18 cellular contexts compared by ENCODE assay signal in the genomic region with DNA sequence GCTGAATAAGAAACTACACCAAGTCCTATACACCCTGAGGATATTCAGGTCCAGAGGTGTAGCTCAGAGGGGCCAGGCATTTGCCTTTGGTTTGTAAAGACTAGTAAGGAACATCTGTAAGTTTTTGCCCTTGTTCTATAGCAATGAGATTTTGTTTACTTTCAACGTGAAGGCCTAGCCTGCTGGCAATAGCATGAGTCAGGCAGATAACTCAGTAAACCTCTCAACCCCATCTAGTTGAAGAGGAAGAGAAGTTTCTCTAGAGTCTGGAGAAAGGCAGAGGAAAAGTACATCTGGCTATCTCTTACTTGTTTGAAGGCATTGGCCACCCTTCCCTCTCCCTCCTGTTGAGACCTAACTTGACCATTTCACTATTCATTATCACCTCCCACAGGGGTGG.
DNase-seq lines count a peak whose midpoint lies in the region; ATAC-seq and TF ChIP-seq lines count a peak whose summit lies in the region.
"Had no signal": no experiment of that assay in that cellular context is flagged by ENCODE, and none has a peak within 500 bp of the region (broad histone marks: within the 10 kb centered on the region; RNA-seq: fewer than 3 reads in every experiment).

No MANE protein-coding gene starts in this region.

- ATAC-seq in HG03378 (IDR thresholded peaks at IDR 0.05; ENCODE audit: unreplicated experiment) = no peak
- ATAC-seq: A549, GM12878, K562 had no signal

- H3K4me2 ChIP-seq in mesenchymal stem cell (ENCODE audit: low read length, poor library complexity, severe bottlenecking) = no peak overlapping the region
- no peak overlapping the region for H3K4me2 ChIP-seq in smooth muscle cell
- H3K4me2 ChIP-seq: A549; BLaER1 treated with 17β-estradiol and CSF1 and Interleukin-3, amounts not matched to agents 10 nM and 100 nM had no signal

- H3K27ac ChIP-seq in mesenchymal stem cell (ENCODE audit: low read length, poor library complexity, severe bottlenecking) = no peak overlapping the region
- no peak overlapping the region for H3K27ac ChIP-seq in smooth muscle cell (ENCODE audit: low read depth)
- H3K27ac ChIP-seq: 22Rv1; A549; BLaER1 treated with 17β-estradiol and CSF1 and Interleukin-3, amounts not matched to agents 10 nM and 100 nM; HL-60 had no signal

- H2AFZ ChIP-seq in mesenchymal stem cell (ENCODE audit: low read depth, low read length) (no peak overlapping the region), smooth muscle cell (ENCODE audit: low read depth) (peak overlapping the region; percentile 11)

- H3K9me3 ChIP-seq in mesenchymal stem cell (ENCODE audit: control insufficient read depth, low read length) (no peaks in the 10 kb centered on the region), smooth muscle cell (replicated peaks; ENCODE audit: low read depth) (no peaks in the 10 kb centered on the region)
- H3K9me3 ChIP-seq: A549, Caco-2 had no signal

- no peaks in the 10 kb centered on the region for H3F3A ChIP-seq in smooth muscle cell (ENCODE audit: low read depth)

- H2BK120ac ChIP-seq in mesenchymal stem cell (ENCODE audit: low read depth, low read length) = no peak overlapping the region

- H3K36me3 ChIP-seq in mesenchymal stem cell (ENCODE audit: control insufficient read depth in 1 of 2, insufficient read depth in 2 of 2, low read depth in 1 of 2, low read length in 2 of 2) = no peaks in the 10 kb centered on the region
- no peaks in the 10 kb centered on the region for H3K36me3 ChIP-seq in smooth muscle cell (ENCODE audit: low read depth)
- H3K36me3 ChIP-seq: BLaER1 treated with 17β-estradiol and CSF1 and Interleukin-3, amounts not matched to agents 10 nM and 100 nM had no signal

- H3K79me1 ChIP-seq in mesenchymal stem cell (replicated peaks; ENCODE audit: low read length, poor library complexity, severe bottlenecking) = no peaks in the 10 kb centered on the region

- no peak overlapping the region for H3K23ac ChIP-seq in mesenchymal stem cell (ENCODE audit: low read length in 2 of 2)

- no peak overlapping the region for H3K14ac ChIP-seq in mesenchymal stem cell (ENCODE audit: low read length in 2 of 2)

- no peak overlapping the region for H3K18ac ChIP-seq in mesenchymal stem cell (ENCODE audit: low read depth in 1 of 2, low read length in 2 of 2)

- no peak overlapping the region for H2BK12ac ChIP-seq in mesenchymal stem cell (ENCODE audit: low read length in 2 of 2)

- WGBS in mesenchymal stem cell = 0% methylated on average over 1 of the region's 1 CpG
- 9% methylated on average over 1 of the region's 1 CpG for WGBS in smooth muscle cell (ENCODE audit: low lambda C conversion rate)

- H3K4me1 ChIP-seq in mesenchymal stem cell (ENCODE audit: control insufficient read depth, insufficient read depth, low read depth, low read length) (peaks cover 4% of the 10 kb centered on the region), smooth muscle cell (ENCODE audit: low read depth) (peaks cover 3% of the 10 kb centered on the region)
- H3K4me1 ChIP-seq: A549, Caco-2 had no signal

- peak; percentile 6 for DNase-seq in DMS53 (lab: John Stamatoyannopoulos, UW)
- DNase-seq in DMS53 treated with DMSO at 0.1 percent for 48 hours (lab: John Stamatoyannopoulos, UW; ENCODE audit: unreplicated experiment) = no peak
- DNase-seq in fibroblast of villous mesenchyme (ENCODE audit: low read depth) = peak; percentile 6
- peak; percentile 54 for DNase-seq in mesenchymal stem cell
- DNase-seq in smooth muscle cell (lab: John Stamatoyannopoulos, UW; ENCODE audit: unreplicated experiment) = no peak
- DNase-seq in kidney tubule cell (ENCODE audit: low spot score) = no peak
- no peak for DNase-seq in COR-L47 (lab: John Stamatoyannopoulos, UW)
- DNase-seq: Caco-2; CD8-positive, alpha-beta memory T cell; DMS79 treated with DMSO at 0.1 percent for 48 hours; H9 had no signal

- no peak overlapping the region for H4K91ac ChIP-seq in mesenchymal stem cell (ENCODE audit: low read length)

- no peak overlapping the region for H4K8ac ChIP-seq in mesenchymal stem cell (ENCODE audit: low read length)

- H2AK5ac ChIP-seq in mesenchymal stem cell (ENCODE audit: low read length, severe bottlenecking) = no peak overlapping the region

- H3K27me3 ChIP-seq in mesenchymal stem cell (ENCODE audit: control insufficient read depth in 1 of 2, insufficient read depth in 1 of 2, low read length in 2 of 2) (peaks cover 0 to 5% of the 10 kb centered on the region in 2 experiments), smooth muscle cell (ENCODE audit: low read depth) (no peaks in the 10 kb centered on the region)
- H3K27me3 ChIP-seq: BLaER1 treated with 17β-estradiol and CSF1 and Interleukin-3, amounts not matched to agents 10 nM and 100 nM had no signal

- no peak for TF ChIP-seq CTCF in fibroblast of villous mesenchyme (IDR thresholded peaks at IDR 0.05; ENCODE audit: insufficient read depth, low read depth, low read length)
- no peak for TF ChIP-seq CTCF in smooth muscle cell (IDR thresholded peaks at IDR 0.05; ENCODE audit: borderline replicate concordance, insufficient read depth, poor library complexity, severe bottlenecking)

- H3K4me3 ChIP-seq in fibroblast of villous mesenchyme (ENCODE audit: low read depth, low read length) = no peak overlapping the region
- H3K4me3 ChIP-seq in mesenchymal stem cell (ENCODE audit: insufficient read depth in 1 of 2, low read depth in 1 of 2, low read length in 2 of 2) = no peak overlapping the region
- no peak overlapping the region for H3K4me3 ChIP-seq in smooth muscle cell
- H3K4me3 ChIP-seq: A549; BLaER1 treated with 17β-estradiol and CSF1 and Interleukin-3, amounts not matched to agents 10 nM and 100 nM; GM12878; K562 had no signal

- no peaks in the 10 kb centered on the region for H3K79me2 ChIP-seq in smooth muscle cell (ENCODE audit: low read depth)

- no peak overlapping the region for H3K4ac ChIP-seq in mesenchymal stem cell (ENCODE audit: low read depth in 1 of 2, low read length in 2 of 2)

- no peaks in the 10 kb centered on the region for H4K20me1 ChIP-seq in smooth muscle cell (ENCODE audit: low read depth)
- H4K20me1 ChIP-seq: BLaER1 treated with 17β-estradiol and CSF1 and Interleukin-3, amounts not matched to agents 10 nM and 100 nM had no signal

- no peak overlapping the region for H2BK5ac ChIP-seq in mesenchymal stem cell (ENCODE audit: low read depth, low read length, poor library complexity, severe bottlenecking)

- H3K9ac ChIP-seq in mesenchymal stem cell (ENCODE audit: low read length) = no peak overlapping the region
- no peak overlapping the region for H3K9ac ChIP-seq in smooth muscle cell (ENCODE audit: low read depth)
- H3K9ac ChIP-seq: BLaER1 treated with 17β-estradiol and CSF1 and Interleukin-3, amounts not matched to agents 10 nM and 100 nM had no signal

- H2BK15ac ChIP-seq in mesenchymal stem cell (ENCODE audit: low read depth, poor library complexity, severe bottlenecking) = no peak overlapping the region

Comparison
In these comparisons a context has a peak if more than half of its experiments do, and no peak if none do; other contexts are left out.
1. DNase-seq: peak in DMS53 (single experiment), fibroblast of villous mesenchyme (single experiment) and mesenchymal stem cell (single experiment); none in DMS53 treated with DMSO at 0.1 percent for 48 hours (single experiment), smooth muscle cell (single experiment), kidney tubule cell (single experiment) and COR-L47 (single experiment).